ENCODE assay signal across 12 cellular contexts in genomic region chr10:10785627-10786333, GRCh38.
DNase-seq lines count a peak whose midpoint lies in the region; ATAC-seq, FAIRE-seq and TF ChIP-seq lines count a peak whose summit lies in the region.
"Had no signal": no experiment of that assay in that cellular context is flagged by ENCODE, and none has a peak within 500 bp of the region (broad histone marks: within the 10 kb centered on the region; RNA-seq: fewer than 3 reads in every experiment).

No MANE protein-coding gene starts in this region.

- H2AFZ ChIP-seq in H1 (ENCODE audit: low read length) = no peak overlapping the region

- no peak overlapping the region for H4K5ac ChIP-seq in H1 (ENCODE audit: insufficient read length, low read depth, low read length)

- CTCF ChIA-PET in H1 (lab: Charles Lee; ENCODE audit: partially characterized antibody) = no interaction called here

- H3K56ac ChIP-seq in H1 (replicated peaks; ENCODE audit: insufficient read length, low read depth, low read length) = no peak overlapping the region

- no peak overlapping the region for H3K4me2 ChIP-seq in H1 (ENCODE audit: insufficient read depth in 1 of 2, low read depth in 2 of 2, low read length in 2 of 2)

- H3K9ac ChIP-seq in H1 (replicated peaks in 1 of 4; ENCODE audit: extremely low read depth in 1 of 4, low read depth in 3 of 4, low read length in 3 of 4) = no peak overlapping the region

- H2AK5ac ChIP-seq in H1 (ENCODE audit: low read depth, low read length) = peak overlapping the region; percentile 60; the same call in 1 of the 2 replicates

- no peaks in the 10 kb centered on the region for H3K23me2 ChIP-seq in H1 (ENCODE audit: low read depth, low read length)

- WGBS in H1 (ENCODE audit: extremely low coverage in 1 of 2, insufficient coverage in 1 of 2, insufficient read length in 1 of 2, insufficient replicate concordance in 2 of 2, low coverage in 1 of 2, low lambda C conversion rate in 2 of 2, missing lambda C conversion rate in 1 of 2), 2 experiments = 90% methylated on average over 4 of the region's 4 CpGs; no CpG with 5 or more reads in 1 of the 2 experiments
- WGBS in mesodermal cell (ENCODE audit: insufficient coverage in 2 of 2), 2 experiments = 83 to 93% methylated on average over 3 to 4 of the region's 4 CpGs
- WGBS in stomach, 5 donors = 77 to 87% (median 83%) methylated on average over 4 of the region's 4 CpGs

- no peaks in the 10 kb centered on the region for H3K4me1 ChIP-seq in H1 (replicated peaks in 1 of 4; ENCODE audit: control insufficient read depth in 3 of 4, insufficient read depth in 4 of 4, low read length in 3 of 4)
- H3K4me1 ChIP-seq in mesodermal cell (ENCODE audit: control insufficient read depth, insufficient read depth, low read length, poor library complexity, severe bottlenecking) = no peaks in the 10 kb centered on the region
- peaks cover 0 to 8% (median 0%) of the 10 kb centered on the region in 4 donors for H3K4me1 ChIP-seq in stomach
- H3K4me1 ChIP-seq: Peyer's patch had no signal

- H2BK12ac ChIP-seq in H1 (ENCODE audit: low read depth, low read length) = peak overlapping the region; percentile 68; the same call in 1 of the 2 replicates

- H3K18ac ChIP-seq in H1 (ENCODE audit: extremely low read depth, low read length) = no peak overlapping the region

- FAIRE-seq in RCC 7860 (lab: Jason Lieb, UNC) (peak; percentile 88), H1 (lab: Jason Lieb, UNC) (no peak)

- intact Hi-C loops in stomach (cut with DNase I; ENCODE audit: low total_unique reads) = no loop called here

- no peaks in the 10 kb centered on the region for H3K27me3 ChIP-seq in H1 (replicated peaks in 1 of 4; ENCODE audit: control insufficient read depth in 3 of 4, extremely low read depth in 1 of 4, insufficient read depth in 3 of 4, low read length in 3 of 4)
- no peaks in the 10 kb centered on the region for H3K27me3 ChIP-seq in stomach
- H3K27me3 ChIP-seq: Peyer's patch had no signal

- POLR2A ChIA-PET in H1 (lab: Charles Lee; ENCODE audit: partially characterized antibody) = interaction anchor here (0.6 kb wide), 1 partner anchor 21 kb away, joined by 3 read pairs; no protein-coding TSS in a partner anchor

- no peak overlapping the region for H3K4ac ChIP-seq in H1 (replicated peaks; ENCODE audit: insufficient read length, low read depth, low read length)

- H3K79me1 ChIP-seq in H1 (ENCODE audit: low read depth, low read length) = no peaks in the 10 kb centered on the region

- TF ChIP-seq EP300 in H1 (IDR thresholded peaks at IDR 0.05; ENCODE audit: borderline replicate concordance in 1 of 2, low read depth in 2 of 2, low read length in 2 of 2) (no peak), stomach (IDR thresholded peaks at IDR 0.05) (no peak)

- H3K4me3 ChIP-seq in H1 (ENCODE audit: extremely low read depth in 1 of 4, insufficient read depth in 2 of 4, low read depth in 3 of 4, low read length in 4 of 4) (no peak overlapping the region), mesodermal cell (ENCODE audit: extremely low read depth, insufficient read depth, low read length, poor library complexity, severe bottlenecking) (no peak overlapping the region), stomach (no peak overlapping the region)
- H3K4me3 ChIP-seq: Peyer's patch had no signal

- peak; percentile 17 for DNase-seq in GM03348 (ENCODE audit: low spot score)
- peak; percentile 87 for DNase-seq in RCC 7860 (ENCODE audit: low spot score)
- DNase-seq in H1 (ENCODE audit: low read depth in 1 of 2, low spot score in 2 of 2) = no peak
- DNase-seq in stomach = no peak
- no peak for DNase-seq in NCI-H2227 treated with DMSO at 0.1 percent for 48 hours (lab: John Stamatoyannopoulos, UW)
- DNase-seq: activated naive CD8-positive, alpha-beta T cell treated with anti-CD3 and anti-CD28 coated beads, Interleukin-2, amount 50 U/mL, for 24 hours; CD4-positive, alpha-beta T cell; NCI-H2171 treated with DMSO at 0.1 percent for 48 hours; Peyer's patch had no signal

- H3K79me2 ChIP-seq in H1 (ENCODE audit: control insufficient read depth in 1 of 2, insufficient read depth in 2 of 2, low read length in 2 of 2) = no peaks in the 10 kb centered on the region

- peak overlapping the region; percentile 72; the same call in 1 of the 2 replicates for H2BK5ac ChIP-seq in H1 (ENCODE audit: low read depth, low read length)

- no peak overlapping the region for H3K14ac ChIP-seq in H1 (ENCODE audit: insufficient read length)

- peak overlapping the region; percentile 88 for H4K91ac ChIP-seq in H1 (replicated peaks; ENCODE audit: insufficient read length, low read length)

- H3K36me3 ChIP-seq in H1 (ENCODE audit: control insufficient read depth in 2 of 4, insufficient read depth in 4 of 4, low read length in 3 of 4) (no peaks in the 10 kb centered on the region), mesodermal cell (ENCODE audit: control insufficient read depth, insufficient read depth, low read length) (peaks cover 9% of the 10 kb centered on the region), stomach (no peaks in the 10 kb centered on the region)
- H3K36me3 ChIP-seq: Peyer's patch had no signal

- TF ChIP-seq POLR2A in H1 (IDR thresholded peaks at IDR 0.05; ENCODE audit: control extremely low read depth in 1 of 2, low read depth in 2 of 2, low read length in 2 of 2) (no peak), stomach (IDR thresholded peaks at IDR 0.05) (no peak)

- no peaks in the 10 kb centered on the region for H4K20me1 ChIP-seq in H1 (replicated peaks in 1 of 2; ENCODE audit: control insufficient read depth in 1 of 2, insufficient read depth in 2 of 2, low read length in 2 of 2)

- no peak for TF ChIP-seq RAD21 in H1 (IDR thresholded peaks at IDR 0.05 in 1 of 2, conservative IDR thresholded peaks at IDR 0.05 in 1 of 2; ENCODE audit: low read depth in 2 of 2, low read length in 2 of 2)

- H2BK15ac ChIP-seq in H1 (ENCODE audit: low read length) = no peak overlapping the region

- no peaks in the 10 kb centered on the region for H3K9me3 ChIP-seq in H1 (ENCODE audit: insufficient read depth in 2 of 2, low read depth in 1 of 2, low read length in 1 of 2)
- peaks cover 6% of the 10 kb centered on the region for H3K9me3 ChIP-seq in mesodermal cell (ENCODE audit: control insufficient read depth, low read length)
- H3K9me3 ChIP-seq in stomach = no peaks in the 10 kb centered on the region
- H3K9me3 ChIP-seq: Peyer's patch had no signal

- H2BK20ac ChIP-seq in H1 (ENCODE audit: low read length) = no peak overlapping the region

- H3K27ac ChIP-seq in H1 (ENCODE audit: low read depth, low read length) (no peak overlapping the region), mesodermal cell (ENCODE audit: low read depth, low read length, severe bottlenecking) (peak overlapping the region; percentile 2), stomach (no peak overlapping the region)
- H3K27ac ChIP-seq: Peyer's patch had no signal

- TF ChIP-seq CTCF in H1 (IDR thresholded peaks at IDR 0.05; ENCODE audit: control extremely low read depth in 1 of 3, insufficient read depth in 1 of 3, low read depth in 1 of 3, low read length in 3 of 3) (no peak), stomach (IDR thresholded peaks at IDR 0.05) (no peak)

- ATAC-seq in GM21723 (IDR thresholded peaks at IDR 0.05; ENCODE audit: unreplicated experiment) (no peak), HG03108 (IDR thresholded peaks at IDR 0.05; ENCODE audit: unreplicated experiment) (no peak)
- ATAC-seq: activated naive CD8-positive, alpha-beta T cell treated with anti-CD3 and anti-CD28 coated beads, Interleukin-2, amount 50 U/mL, for 24 hours had no signal

- H3K23ac ChIP-seq in H1 (ENCODE audit: insufficient read length) = no peak overlapping the region

- no peak overlapping the region for H4K8ac ChIP-seq in H1 (ENCODE audit: extremely low read depth, insufficient read depth, low read length)

- no peak overlapping the region for H2BK120ac ChIP-seq in H1 (replicated peaks; ENCODE audit: low read depth, low read length)

TF ChIP-seq in H1, 55 proteins besides CTCF, POLR2A, EP300 and RAD21 (continues in another document):
- TF ChIP-seq, protein P1, sequence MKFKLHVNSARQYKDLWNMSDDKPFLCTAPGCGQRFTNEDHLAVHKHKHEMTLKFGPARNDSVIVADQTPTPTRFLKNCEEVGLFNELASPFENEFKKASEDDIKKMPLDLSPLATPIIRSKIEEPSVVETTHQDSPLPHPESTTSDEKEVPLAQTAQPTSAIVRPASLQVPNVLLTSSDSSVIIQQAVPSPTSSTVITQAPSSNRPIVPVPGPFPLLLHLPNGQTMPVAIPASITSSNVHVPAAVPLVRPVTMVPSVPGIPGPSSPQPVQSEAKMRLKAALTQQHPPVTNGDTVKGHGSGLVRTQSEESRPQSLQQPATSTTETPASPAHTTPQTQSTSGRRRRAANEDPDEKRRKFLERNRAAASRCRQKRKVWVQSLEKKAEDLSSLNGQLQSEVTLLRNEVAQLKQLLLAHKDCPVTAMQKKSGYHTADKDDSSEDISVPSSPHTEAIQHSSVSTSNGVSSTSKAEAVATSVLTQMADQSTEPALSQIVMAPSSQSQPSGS (IDR thresholded peaks at IDR 0.05; ENCODE audit: low read length) = 0 out of 2 replicates have a peak, but pooled peaks have one; percentile 26
- TF ChIP-seq SP4 (IDR thresholded peaks at IDR 0.05; ENCODE audit: low read length) (no peak), ZNF274 (IDR thresholded peaks at IDR 0.05; ENCODE audit: borderline replicate concordance, extremely low read depth, low read length) (no peak), JUND (IDR thresholded peaks at IDR 0.05; ENCODE audit: low read length) (peak; percentile 37; the same call in 1 of the 2 replicates), CREB1 (IDR thresholded peaks at IDR 0.05) (no peak), TEAD4 (IDR thresholded peaks at IDR 0.05; ENCODE audit: low read depth, low read length) (0 out of 2 replicates have a peak, but pooled peaks have one; percentile 47), CEBPB (IDR thresholded peaks at IDR 0.05; ENCODE audit: low read depth, low read length) (peak; percentile 52; the same call in 1 of the 2 replicates), USF2 (IDR thresholded peaks at IDR 0.05; ENCODE audit: low read length) (no peak), MAFK (IDR thresholded peaks at IDR 0.05; ENCODE audit: low read depth, low read length) (peak; percentile 25; the same call in 1 of the 2 replicates), SRF (IDR thresholded peaks at IDR 0.05; ENCODE audit: low read depth, low read length) (no peak), GABPA (IDR thresholded peaks at IDR 0.05; ENCODE audit: borderline replicate concordance, insufficient read depth, low read length) (no peak), SP2 (IDR thresholded peaks at IDR 0.05; ENCODE audit: low read length) (no peak), POU5F1 (IDR thresholded peaks at IDR 0.05; ENCODE audit: low read depth, low read length) (no peak), JUN (IDR thresholded peaks at IDR 0.05; ENCODE audit: low read depth, low read length) (peak; percentile 65; the same call in 1 of the 2 replicates)

Comparison
In these comparisons a context has a peak if more than half of its experiments do, and no peak if none do; other contexts are left out.
1. DNase-seq: peak in GM03348 (single experiment) and RCC 7860 (single experiment); none in H1 (0 of 2), stomach (single experiment) and NCI-H2227 treated with DMSO at 0.1 percent for 48 hours (single experiment).